ENCODE assay signal across 13 cellular contexts in genomic region chr2:238868616-238869292, GRCh38. TPM values are rescaled to one million over a fixed set of nuclear protein-coding genes. Genes with fewer than 3 reads are reported as not detected.
DNase-seq lines count a peak whose midpoint lies in the region; ATAC-seq and TF ChIP-seq lines count a peak whose summit lies in the region.
"Had no signal": no experiment of that assay in that cellular context is flagged by ENCODE, and none has a peak within 500 bp of the region (broad histone marks: within the 10 kb centered on the region; RNA-seq: fewer than 3 reads in every experiment).

No MANE protein-coding gene starts in this region.

- no peak overlapping the region for H3K9ac ChIP-seq in endodermal cell (ENCODE audit: extremely low read depth, low read length, poor library complexity, severe bottlenecking)

- no peaks in the 10 kb centered on the region for H3K27me3 Mint-ChIP-seq in endodermal cell (ENCODE audit: insufficient read depth)
- peaks cover 13 to 32% (median 16%) of the 10 kb centered on the region in 3 donors for H3K27me3 Mint-ChIP-seq in CD14-positive monocyte (ENCODE audit: low read depth in 3 of 3)

- WGBS in endodermal cell (ENCODE audit: insufficient coverage in 1 of 2, insufficient read length in 1 of 2), 2 experiments, result 92 to 94% methylated on average over 23 to 25 of the region's 25 CpGs
- 84% methylated on average over 24 to 25 of the region's 25 CpGs for WGBS in thyroid gland, 2 donors

- peaks cover 10% of the 10 kb centered on the region for H3K36me3 ChIP-seq in MG63
- no peaks in the 10 kb centered on the region for H3K36me3 ChIP-seq in endodermal cell (ENCODE audit: control insufficient read depth, insufficient read depth, low read length)
- H3K36me3 ChIP-seq in lower lobe of right lung, result no peaks in the 10 kb centered on the region
- H3K36me3 ChIP-seq in thyroid gland, result no peaks in the 10 kb centered on the region
- H3K36me3 ChIP-seq in A673 (ENCODE audit: insufficient read depth, low read length, poor library complexity, severe bottlenecking), result no peaks in the 10 kb centered on the region

- H3K36me3 Mint-ChIP-seq in endodermal cell (ENCODE audit: low read depth), result no peaks in the 10 kb centered on the region
- H3K36me3 Mint-ChIP-seq in CD14-positive monocyte, result no peaks in the 10 kb centered on the region
- H3K36me3 Mint-ChIP-seq: activated naive CD4-positive, alpha-beta T cell treated with anti-CD3 and anti-CD28 coated beads, Interleukin-2, amount 50 U/mL, for 72 hours had no signal

- H3K4me1 ChIP-seq in endodermal cell (ENCODE audit: control insufficient read depth, insufficient read depth, low read length) (peaks cover 12% of the 10 kb centered on the region), lower lobe of right lung (peaks cover 55% of the 10 kb centered on the region), thyroid gland (peaks cover 0 to 7% of the 10 kb centered on the region in 2 donors), A673 (ENCODE audit: insufficient read depth, low read length, poor library complexity, severe bottlenecking) (no peaks in the 10 kb centered on the region)

- CTCF ChIA-PET in A673 (lab: Charles Lee), result no interaction called here

- ATAC-seq in lower lobe of right lung, result peak; percentile 77 to 87
- ATAC-seq: stimulated activated naive CD8-positive, alpha-beta T cell treated with anti-CD3 and anti-CD28 coated beads, Interleukin-15, Interleukin-2, amounts not matched to agents 100 U/mL and 50 U/mL, for 24 hours had no signal

- H3K9me3 ChIP-seq in MG63, result no peaks in the 10 kb centered on the region
- no peaks in the 10 kb centered on the region for H3K9me3 ChIP-seq in endodermal cell (ENCODE audit: control insufficient read depth, low read length)
- H3K9me3 ChIP-seq in lower lobe of right lung, result no peaks in the 10 kb centered on the region
- no peaks in the 10 kb centered on the region for H3K9me3 ChIP-seq in thyroid gland
- H3K9me3 ChIP-seq in A673 (ENCODE audit: low read depth, low read length, poor library complexity, severe bottlenecking), result no peaks in the 10 kb centered on the region

- no peak overlapping the region for H3K27ac Mint-ChIP-seq in endodermal cell
- peak overlapping the region in 1 of 7 donors; percentile 57 for H3K27ac Mint-ChIP-seq in CD14-positive monocyte

- H3K4me1 Mint-ChIP-seq in endodermal cell (peaks cover 13% of the 10 kb centered on the region), CD14-positive monocyte (no peaks in the 10 kb centered on the region)

- BruUV-seq in A673 (replicated peaks; lab: Mats Ljungman, UMichigan), result no TSS peak

- no peak overlapping the region for H3K4me3 ChIP-seq in MG63
- H3K4me3 ChIP-seq in endodermal cell (ENCODE audit: low read length), result no peak overlapping the region
- no peak overlapping the region for H3K4me3 ChIP-seq in lower lobe of right lung
- no peak overlapping the region for H3K4me3 ChIP-seq in thyroid gland (replicated peaks in 1 of 3)
- no peak overlapping the region for H3K4me3 ChIP-seq in A673 (ENCODE audit: low read depth, low read length, poor library complexity, severe bottlenecking)

- intact Hi-C loops in lower lobe of right lung (cut with DNase I) (no loop called here), thyroid gland (cut with DNase I) (no loop called here), A673 (cut with micrococcal nuclease; ENCODE audit: unreplicated experiment) (no loop called here), CD14-positive monocyte (cut with micrococcal nuclease) (no loop called here)

- no peak for TF ChIP-seq POLR2A in thyroid gland (IDR thresholded peaks at IDR 0.05)

- H3K27ac ChIP-seq in endodermal cell (ENCODE audit: low read depth, low read length) (no peak overlapping the region), lower lobe of right lung (peak overlapping the region; percentile 64), thyroid gland (no peak overlapping the region), A673 (ENCODE audit: low read depth, low read length, poor library complexity, severe bottlenecking) (no peak overlapping the region)
- H3K27ac ChIP-seq: epithelial cell of prostate had no signal

- TF ChIP-seq CTCF in endodermal cell (conservative IDR thresholded peaks at IDR 0.05), result no peak
- TF ChIP-seq CTCF in lower lobe of right lung (IDR thresholded peaks at IDR 0.05), result no peak
- TF ChIP-seq CTCF in thyroid gland (IDR thresholded peaks at IDR 0.05), result no peak
- no peak for TF ChIP-seq CTCF in A673 (conservative IDR thresholded peaks at IDR 0.05; ENCODE audit: low read depth, low read length)
- TF ChIP-seq CTCF in CD14-positive monocyte (IDR thresholded peaks at IDR 0.05), result no peak

- H3K27me3 ChIP-seq in MG63, result no peaks in the 10 kb centered on the region
- H3K27me3 ChIP-seq in endodermal cell (ENCODE audit: control insufficient read depth, insufficient read depth, low read length, poor library complexity, severe bottlenecking), result no peaks in the 10 kb centered on the region
- no peaks in the 10 kb centered on the region for H3K27me3 ChIP-seq in lower lobe of right lung (ENCODE audit: low read depth)
- H3K27me3 ChIP-seq in thyroid gland, result no peaks in the 10 kb centered on the region
- no peaks in the 10 kb centered on the region for H3K27me3 ChIP-seq in A673 (replicated peaks; ENCODE audit: insufficient read depth, low read depth, low read length, poor library complexity)

- peak; percentile 74 for DNase-seq in MG63
- DNase-seq in endodermal cell, result peak; percentile 51
- DNase-seq in lower lobe of right lung, result peak; percentile 85
- peak; percentile 13 to 27 for DNase-seq in thyroid gland
- DNase-seq in DMS114 treated with DMSO at 0.1 percent for 48 hours (lab: John Stamatoyannopoulos, UW; ENCODE audit: unreplicated experiment), result no peak
- DNase-seq in A673 (ENCODE audit: low spot score), result no peak
- DNase-seq in CD14-positive monocyte (ENCODE audit: low spot score), result no peak
- DNase-seq: activated CD4-positive, alpha-beta T cell treated with anti-CD3 and anti-CD28 coated beads for 4 hours; NCI-H2107; stimulated activated naive CD8-positive, alpha-beta T cell treated with anti-CD3 and anti-CD28 coated beads, Interleukin-15, Interleukin-2, amounts not matched to agents 100 U/mL and 50 U/mL, for 24 hours had no signal

- POLR2A ChIA-PET in A673 (lab: Charles Lee; ENCODE audit: low non-redundant PET), result no interaction called here

- H3K4me3 Mint-ChIP-seq in endodermal cell, result no peak overlapping the region
- H3K4me3 Mint-ChIP-seq in CD14-positive monocyte, result no peak overlapping the region

- H3K9me3 Mint-ChIP-seq in endodermal cell, result peaks cover 1% of the 10 kb centered on the region
- peaks cover 0 to 3% (median 0%) of the 10 kb centered on the region in 7 donors for H3K9me3 Mint-ChIP-seq in CD14-positive monocyte

RNA-seq across cellular contexts. Expression of gene TWIST2, which starts 20.9 kb away (rescaled TPM):
- total RNA-seq in MG63 (2014; rRNA removed; shearing (Covaris generic); ENCODE audit: low replicate concordance), result 40.5 and 66.9 TPM in 2 replicates
- total RNA-seq in endodermal cell (1 to 10 TPM in 1 of 2 donors, not detected in 1; 1.9 TPM), lower lobe of right lung (8.4 TPM), thyroid gland (10 to 100 TPM; 10.4 to 30.1 (median 20.8) TPM), A673 (2021) (not detected in 2 replicates)
- 1.3 TPM for polyA plus RNA-seq in endodermal cell (2013, experiment 1 of 2)
- 0.83 TPM for polyA plus RNA-seq in endodermal cell (2013, experiment 2 of 2)
- polyA plus RNA-seq in CD14-positive monocyte, result under 1 TPM; 0.43 to 0.49 TPM
- total RNA-seq: activated naive CD4-positive, alpha-beta T cell treated with anti-CD3 and anti-CD28 coated beads, Interleukin-2, amount 50 U/mL, for 72 hours; HT-29 had no signal

Comparison
In these comparisons a context has a peak if more than half of its experiments do, and no peak if none do; other contexts are left out.
1. DNase-seq: peak in MG63 (single experiment), endodermal cell (single experiment), lower lobe of right lung (single experiment) and thyroid gland (2 of 2); none in DMS114 treated with DMSO at 0.1 percent for 48 hours (single experiment), A673 (single experiment) and CD14-positive monocyte (single experiment).